In the genomic region with DNA sequence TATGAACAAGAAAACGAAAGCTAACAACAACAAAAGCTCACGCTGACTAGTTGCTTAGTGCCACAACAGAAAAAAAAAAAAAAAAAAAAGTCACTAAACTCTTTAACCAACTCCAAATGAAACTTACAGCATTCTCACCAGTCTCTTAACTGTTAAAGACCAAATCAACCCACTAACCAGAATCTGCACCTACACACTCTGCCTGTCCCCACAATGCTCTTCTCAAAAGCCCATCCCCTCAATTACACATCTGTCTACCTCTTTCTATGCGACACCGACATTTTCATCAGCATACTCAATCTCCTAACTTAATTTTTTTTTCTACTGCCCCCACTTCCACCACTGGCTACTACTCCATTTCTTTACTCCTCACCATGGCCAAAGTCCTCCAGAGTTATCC, we compare ENCODE assay signal across 26 cellular contexts. TPM values are rescaled to one million over a fixed set of nuclear protein-coding genes. Genes with fewer than 3 reads are reported as not detected.
DNase-seq lines count a peak whose midpoint lies in the region; ATAC-seq and TF ChIP-seq lines count a peak whose summit lies in the region.
"Had no signal": no experiment of that assay in that cellular context is flagged by ENCODE, and none has a peak within 500 bp of the region (broad histone marks: within the 10 kb centered on the region; RNA-seq: fewer than 3 reads in every experiment).

No MANE protein-coding gene starts in this region.

- no peak for ATAC-seq in GM19452 (IDR thresholded peaks at IDR 0.05; ENCODE audit: unreplicated experiment)
- ATAC-seq: A549, left cardiac atrium, right lobe of liver had no signal

- H3K4me3 Mint-ChIP-seq in activated CD4-positive, alpha-beta T cell treated with anti-CD3 and anti-CD28 coated beads, Interleukin-2, amount 10 ng/mL, durations not matched to agents 7 days and 5 days = no peak overlapping the region
- H3K4me3 Mint-ChIP-seq in CD4-positive, alpha-beta memory T cell = peak overlapping the region in 5 of 8 donors; percentile 11 to 66 (median 16)
- H3K4me3 Mint-ChIP-seq in activated CD4-positive, alpha-beta memory T cell treated with anti-CD3 and anti-CD28 coated beads, Interleukin-2, amount 10 ng/mL, durations not matched to agents 7 days and 5 days = peak overlapping the region; percentile 3
- H3K4me3 Mint-ChIP-seq in mesothelial cell of epicardium = no peak overlapping the region
- H3K4me3 Mint-ChIP-seq in endothelial cell (ENCODE audit: unreplicated experiment) = no peak overlapping the region
- H3K4me3 Mint-ChIP-seq: T-helper 1 cell treated with Interleukin-12 subunit alpha and Interleukin-12 subunit beta and Interleukin-4 antibody, amounts not matched to agents 30 μg/mL and 1 μg/mL, for 36 hours had no signal

- CTCF ChIA-PET in activated CD4-positive, alpha-beta T cell treated with anti-CD3 and anti-CD28 coated beads, Interleukin-2, amount 10 ng/mL, durations not matched to agents 7 days and 5 days (lab: Charles Lee) = interaction anchor here (0.7 to 1.4 kb wide), 4 partner anchors 12 to 163 kb away, joined by 3 to 5 read pairs (median 4); a partner anchor contains a TSS
- CTCF ChIA-PET in CD4-positive, alpha-beta memory T cell (lab: Charles Lee; ENCODE audit: partially characterized antibody) = interaction anchor here (0.7 to 0.9 kb wide), 2 partner anchors 11 to 24 kb away, joined by 3 read pairs; no protein-coding TSS in a partner anchor
- CTCF ChIA-PET in activated CD4-positive, alpha-beta memory T cell treated with anti-CD3 and anti-CD28 coated beads, Interleukin-2, amount 10 ng/mL, durations not matched to agents 7 days and 5 days (lab: Charles Lee) = interaction anchor here (0.7 to 1.7 kb wide), 4 partner anchors 25 to 347 kb away, joined by 3 to 8 read pairs (median 4); a partner anchor contains a TSS

- peaks cover 8% of the 10 kb centered on the region for H3K4me1 Mint-ChIP-seq in activated CD4-positive, alpha-beta T cell treated with anti-CD3 and anti-CD28 coated beads, Interleukin-2, amount 10 ng/mL, durations not matched to agents 7 days and 5 days
- peaks cover 9 to 20% (median 12%) of the 10 kb centered on the region in 4 donors for H3K4me1 Mint-ChIP-seq in CD4-positive, alpha-beta memory T cell
- peaks cover 8% of the 10 kb centered on the region for H3K4me1 Mint-ChIP-seq in activated CD4-positive, alpha-beta memory T cell treated with anti-CD3 and anti-CD28 coated beads, Interleukin-2, amount 10 ng/mL, durations not matched to agents 7 days and 5 days
- H3K4me1 Mint-ChIP-seq in mesothelial cell of epicardium (peaks cover 6% of the 10 kb centered on the region), endothelial cell (ENCODE audit: unreplicated experiment) (peaks cover 4% of the 10 kb centered on the region)

- peak overlapping the region; percentile 7 for H3K27ac Mint-ChIP-seq in activated CD4-positive, alpha-beta T cell treated with anti-CD3 and anti-CD28 coated beads, Interleukin-2, amount 10 ng/mL, durations not matched to agents 7 days and 5 days
- peak overlapping the region in 5 of 7 donors; percentile 2 to 80 (median 33) for H3K27ac Mint-ChIP-seq in CD4-positive, alpha-beta memory T cell
- peak overlapping the region; percentile 3 for H3K27ac Mint-ChIP-seq in activated CD4-positive, alpha-beta memory T cell treated with anti-CD3 and anti-CD28 coated beads, Interleukin-2, amount 10 ng/mL, durations not matched to agents 7 days and 5 days
- H3K27ac Mint-ChIP-seq in mesothelial cell of epicardium = peak overlapping the region; percentile 8
- no peak overlapping the region for H3K27ac Mint-ChIP-seq in endothelial cell (ENCODE audit: unreplicated experiment)
- H3K27ac Mint-ChIP-seq: T-helper 1 cell treated with Interleukin-12 subunit alpha and Interleukin-12 subunit beta and Interleukin-4 antibody, amounts not matched to agents 30 μg/mL and 1 μg/mL, for 36 hours had no signal

- no peaks in the 10 kb centered on the region for H3K9me3 Mint-ChIP-seq in activated CD4-positive, alpha-beta T cell treated with anti-CD3 and anti-CD28 coated beads, Interleukin-2, amount 10 ng/mL, durations not matched to agents 7 days and 5 days
- peaks cover 0 to 1% (median 0%) of the 10 kb centered on the region in 8 donors for H3K9me3 Mint-ChIP-seq in CD4-positive, alpha-beta memory T cell
- no peaks in the 10 kb centered on the region for H3K9me3 Mint-ChIP-seq in activated CD4-positive, alpha-beta memory T cell treated with anti-CD3 and anti-CD28 coated beads, Interleukin-2, amount 10 ng/mL, durations not matched to agents 7 days and 5 days
- H3K9me3 Mint-ChIP-seq in mesothelial cell of epicardium (no peaks in the 10 kb centered on the region), endothelial cell (ENCODE audit: unreplicated experiment) (no peaks in the 10 kb centered on the region)
- H3K9me3 Mint-ChIP-seq: T-helper 1 cell treated with Interleukin-12 subunit alpha and Interleukin-12 subunit beta and Interleukin-4 antibody, amounts not matched to agents 30 μg/mL and 1 μg/mL, for 36 hours had no signal

- no peaks in the 10 kb centered on the region for H3K9me3 ChIP-seq in CD4-positive, alpha-beta memory T cell (ENCODE audit: control insufficient read depth in 1 of 2, low read length in 2 of 2)
- H3K9me3 ChIP-seq: A549, right lobe of liver, uterus had no signal

- intact Hi-C loops in CD4-positive, alpha-beta memory T cell (cut with micrococcal nuclease) = loop anchor here (5.0 kb wide), 1 partner anchor 48 kb away; no protein-coding TSS in a partner anchor

- POLR2A ChIA-PET in activated CD4-positive, alpha-beta T cell treated with anti-CD3 and anti-CD28 coated beads, Interleukin-2, amount 10 ng/mL, durations not matched to agents 7 days and 5 days (lab: Charles Lee) = no interaction called here
- POLR2A ChIA-PET in CD4-positive, alpha-beta memory T cell (lab: Charles Lee; ENCODE audit: partially characterized antibody) = interaction anchor here (0.9 to 1.3 kb wide), 2 partner anchors 17 to 22 kb away, joined by 3 to 4 read pairs; no protein-coding TSS in a partner anchor
- POLR2A ChIA-PET in activated CD4-positive, alpha-beta memory T cell treated with anti-CD3 and anti-CD28 coated beads, Interleukin-2, amount 10 ng/mL, durations not matched to agents 7 days and 5 days (lab: Charles Lee) = interaction anchor here (0.6 to 1.6 kb wide), 4 partner anchors 9 to 63 kb away, joined by 3 to 6 read pairs (median 3); a partner anchor contains a TSS

- H3K4me1 ChIP-seq in CD4-positive, alpha-beta memory T cell (ENCODE audit: insufficient read depth, low read length) = no peaks in the 10 kb centered on the region
- H3K4me1 ChIP-seq: right lobe of liver, uterus had no signal

- TF ChIP-seq CTCF in mesothelial cell of epicardium (IDR thresholded peaks at IDR 0.05; ENCODE audit: unreplicated experiment) = no peak
- TF ChIP-seq CTCF in endothelial cell (IDR thresholded peaks at IDR 0.05; ENCODE audit: unreplicated experiment) = no peak

- no peaks in the 10 kb centered on the region for H3K36me3 ChIP-seq in CD4-positive, alpha-beta memory T cell (ENCODE audit: insufficient read depth, low read length)
- H3K36me3 ChIP-seq: right lobe of liver, uterus had no signal

- H3K27me3 ChIP-seq in CD4-positive, alpha-beta memory T cell (ENCODE audit: insufficient read depth, low read length) = no peaks in the 10 kb centered on the region
- H3K27me3 ChIP-seq: right lobe of liver, uterus had no signal

- H3K27me3 Mint-ChIP-seq in activated CD4-positive, alpha-beta T cell treated with anti-CD3 and anti-CD28 coated beads, Interleukin-2, amount 10 ng/mL, durations not matched to agents 7 days and 5 days = no peaks in the 10 kb centered on the region
- no peaks in the 10 kb centered on the region for H3K27me3 Mint-ChIP-seq in CD4-positive, alpha-beta memory T cell
- no peaks in the 10 kb centered on the region for H3K27me3 Mint-ChIP-seq in activated CD4-positive, alpha-beta memory T cell treated with anti-CD3 and anti-CD28 coated beads, Interleukin-2, amount 10 ng/mL, durations not matched to agents 7 days and 5 days
- H3K27me3 Mint-ChIP-seq in mesothelial cell of epicardium (ENCODE audit: low read depth) (no peaks in the 10 kb centered on the region), endothelial cell (ENCODE audit: unreplicated experiment) (no peaks in the 10 kb centered on the region)

- no peak overlapping the region for H3K4me3 ChIP-seq in CD4-positive, alpha-beta memory T cell (ENCODE audit: low read length in 2 of 2)
- H3K4me3 ChIP-seq: A549, right lobe of liver, uterus had no signal

- no peak for DNase-seq in activated CD4-positive, alpha-beta T cell treated with anti-CD3 and anti-CD28 coated beads, Interleukin-2, amount 10 ng/mL, durations not matched to agents 7 days and 5 days
- DNase-seq in activated CD4-positive, alpha-beta T cell treated with anti-CD3 and anti-CD28 coated beads for 48 hours = no peak
- DNase-seq in CD4-positive, alpha-beta memory T cell = no peak
- no peak for DNase-seq in activated CD4-positive, alpha-beta memory T cell treated with anti-CD3 and anti-CD28 coated beads, Interleukin-2, amount 10 ng/mL, durations not matched to agents 7 days and 5 days
- DNase-seq in mesothelial cell of epicardium (ENCODE audit: low spot score in 2 of 2, unreplicated experiment in 2 of 2) (no peak), endothelial cell (ENCODE audit: low spot score) (no peak), HuH-7 (ENCODE audit: low spot score) (no peak)
- DNase-seq: activated CD4-positive, alpha-beta T cell treated with anti-CD3 and anti-CD28 coated beads, Interleukin-2, amount 50 U/mL, for 48 hours; activated T-cell treated with anti-CD3 and anti-CD28 coated beads, Interleukin-2, amount 50 U/mL, for 1 hour; AML-193; central memory CD4-positive, alpha-beta T cell; hippocampal formation; Karpas-422; left cardiac atrium; mammary epithelial cell; MV-4-11; NCI-H1436 treated with DMSO at 0.1 percent for 48 hours; NCI-H446 treated with DMSO at 0.1 percent for 48 hours; NCI-H82; posterior cingulate gyrus; right lobe of liver; stimulated activated CD4-positive, alpha-beta T cell treated with anti-CD3 and anti-CD28 coated beads, Interleukin-2, amount 100 ng/mL, for 48 hours; uterus had no signal

- peaks cover 38% of the 10 kb centered on the region for H3K36me3 Mint-ChIP-seq in activated CD4-positive, alpha-beta T cell treated with anti-CD3 and anti-CD28 coated beads, Interleukin-2, amount 10 ng/mL, durations not matched to agents 7 days and 5 days (ENCODE audit: low read depth)
- peaks cover 13 to 28% of the 10 kb centered on the region in 2 donors for H3K36me3 Mint-ChIP-seq in CD4-positive, alpha-beta memory T cell
- peaks cover 33% of the 10 kb centered on the region for H3K36me3 Mint-ChIP-seq in activated CD4-positive, alpha-beta memory T cell treated with anti-CD3 and anti-CD28 coated beads, Interleukin-2, amount 10 ng/mL, durations not matched to agents 7 days and 5 days (ENCODE audit: low read depth)
- H3K36me3 Mint-ChIP-seq in mesothelial cell of epicardium (peaks cover 8% of the 10 kb centered on the region), endothelial cell (ENCODE audit: low read depth, unreplicated experiment) (peaks cover 13% of the 10 kb centered on the region)

- no peak overlapping the region for H3K27ac ChIP-seq in CD4-positive, alpha-beta memory T cell (ENCODE audit: low read depth, low read length)
- H3K27ac ChIP-seq: A549, right lobe of liver, uterus had no signal

RNA-seq across cellular contexts. Expression of a gene that starts 34.3 kb away (rescaled TPM):
- 10 to 100 TPM; 53.5 to 57.7 TPM for total RNA-seq in activated CD4-positive, alpha-beta T cell treated with anti-CD3 and anti-CD28 coated beads, Interleukin-2, amount 10 ng/mL, durations not matched to agents 7 days and 5 days
- total RNA-seq in CD4-positive, alpha-beta memory T cell = 10 to 100 TPM; 62.1 to 69.1 TPM
- 100 to 1,000 TPM; 118 to 137 TPM for polyA plus RNA-seq in CD4-positive, alpha-beta memory T cell
- 10 to 100 TPM; 54.0 to 57.8 TPM for total RNA-seq in activated CD4-positive, alpha-beta memory T cell treated with anti-CD3 and anti-CD28 coated beads, Interleukin-2, amount 10 ng/mL, durations not matched to agents 7 days and 5 days
- total RNA-seq in mesothelial cell of epicardium = 40.2 to 42.0 TPM (median 40.8 TPM) in 3 replicates
- total RNA-seq in endothelial cell (ENCODE audit: unreplicated experiment) = 43.5 TPM

Comparison
In these comparisons a context has a peak if more than half of its experiments do, and no peak if none do; other contexts are left out.
1. H3K4me3 Mint-ChIP-seq: peak in CD4-positive, alpha-beta memory T cell (5 of 8) and activated CD4-positive, alpha-beta memory T cell treated with anti-CD3 and anti-CD28 coated beads, Interleukin-2, amount 10 ng/mL, durations not matched to agents 7 days and 5 days (single experiment); none in activated CD4-positive, alpha-beta T cell treated with anti-CD3 and anti-CD28 coated beads, Interleukin-2, amount 10 ng/mL, durations not matched to agents 7 days and 5 days (single experiment), mesothelial cell of epicardium (single experiment) and endothelial cell (single experiment).